8 cellular contexts compared by ENCODE assay signal in genomic region chr1:180482425-180483275, GRCh38. TPM values are rescaled to one million over a fixed set of nuclear protein-coding genes. Genes with fewer than 3 reads are reported as not detected.
DNase-seq lines count a peak whose midpoint lies in the region; ATAC-seq, FAIRE-seq and TF ChIP-seq lines count a peak whose summit lies in the region.

No MANE protein-coding gene starts in this region.

- CTCF ChIA-PET in CD4-positive, alpha-beta memory T cell (lab: Charles Lee; ENCODE audit: partially characterized antibody): interaction anchor here (0.6 to 3.1 kb wide), 18 partner anchors 10 to 1415 kb away, joined by 3 to 35 read pairs (median 3); partner anchors contain the start of gene ACBD6
- CTCF ChIA-PET in GM12878 (lab: Yijun Ruan, JAX): interaction anchor here (0.6 to 8.2 kb wide), 32 partner anchors 8 to 1171 kb away, joined by 3 to 105 read pairs (median 4); partner anchors contain the start of gene ACBD6

- in situ Hi-C loops in GM12878 (cut with MboI): loop anchor here (5.0 to 25.0 kb wide), 2 partner anchors 230 to 620 kb away; no protein-coding TSS in a partner anchor

- H3K36me3 ChIP-seq in CD4-positive, alpha-beta memory T cell (ENCODE audit: insufficient read depth, low read length): peaks cover 8% of the 10 kb centered on the region
- H3K36me3 ChIP-seq in GM12878 (ENCODE audit: control insufficient read depth in 2 of 2, insufficient read depth in 2 of 2, low read length in 1 of 2): peaks cover 2 to 17% of the 10 kb centered on the region in 2 experiments
- peaks cover 0 to 2% of the 10 kb centered on the region in 2 donors for H3K36me3 ChIP-seq in kidney (ENCODE audit: control insufficient read depth in 1 of 2, insufficient read depth in 2 of 2, low read length in 2 of 2)
- peaks cover 0 to 24% (median 4%) of the 10 kb centered on the region in 4 donors for H3K36me3 ChIP-seq in upper lobe of left lung

- H3K9me3 Mint-ChIP-seq in CD4-positive, alpha-beta memory T cell: no peaks in the 10 kb centered on the region

- H2AFZ ChIP-seq in GM12878 (ENCODE audit: control insufficient read depth, low read depth, low read length): no peak overlapping the region

- H3K27ac ChIP-seq in CD4-positive, alpha-beta memory T cell (ENCODE audit: low read depth, low read length): no peak overlapping the region
- H3K27ac ChIP-seq in GM12878 (ENCODE audit: control insufficient read depth, insufficient read depth) (no peak overlapping the region), kidney (ENCODE audit: low read depth in 2 of 2, low read length in 2 of 2) (no peak overlapping the region), upper lobe of left lung (no peak overlapping the region)

- no TSS peak for BruUV-seq in GM12878 (replicated peaks; lab: Mats Ljungman, UMichigan)

- H3K36me3 Mint-ChIP-seq in CD4-positive, alpha-beta memory T cell: peaks cover 29 to 35% of the 10 kb centered on the region in 2 donors

- H3K4me1 Mint-ChIP-seq in CD4-positive, alpha-beta memory T cell: peaks cover 14 to 36% (median 16%) of the 10 kb centered on the region in 4 donors

- WGBS in GM12878 (ENCODE audit: insufficient coverage, insufficient replicate concordance, low lambda C conversion rate, missing lambda C conversion rate): 19% methylated on average over 10 of the region's 10 CpGs
- 24 to 26% methylated on average over 10 of the region's 10 CpGs for WGBS in upper lobe of left lung, 2 donors

- intact Hi-C loops in CD4-positive, alpha-beta memory T cell (cut with micrococcal nuclease): loop anchor here (1.0 kb wide), 2 partner anchors 230 to 776 kb away; no protein-coding TSS in a partner anchor
- intact Hi-C loops in GM12878 (cut with micrococcal nuclease; ENCODE audit: unreplicated experiment) (loop anchor here (1.0 to 2.0 kb wide), 3 partner anchors 118 to 294 kb away; no protein-coding TSS in a partner anchor), kidney (cut with DNase I) (no loop called here)

- DNase-seq in CD4-positive, alpha-beta memory T cell: peak in 4 of 5 donors; percentile 26 to 42 (median 35)
- peak; percentile 35 for DNase-seq in NCI-H446 treated with DMSO at 0.1 percent for 48 hours (lab: John Stamatoyannopoulos, UW)
- DNase-seq in GM12878 (ENCODE audit: low read depth, low spot score): no peak
- no peak for DNase-seq in kidney
- DNase-seq in upper lobe of left lung: no peak
- DNase-seq in activated CD4-positive, alpha-beta T cell treated with anti-CD3 and anti-CD28 coated beads, Interleukin-2, amount 50 U/mL, for 48 hours: no peak

- H3K4me3 ChIP-seq in CD4-positive, alpha-beta memory T cell (ENCODE audit: low read length in 2 of 2): no peak overlapping the region
- H3K4me3 ChIP-seq in GM12878 (no peak overlapping the region), kidney (ENCODE audit: low read length in 2 of 2) (no peak overlapping the region), upper lobe of left lung (no peak overlapping the region)

- peaks cover 9% of the 10 kb centered on the region for H3K4me1 ChIP-seq in CD4-positive, alpha-beta memory T cell (ENCODE audit: insufficient read depth, low read length)
- H3K4me1 ChIP-seq in GM12878 (ENCODE audit: control insufficient read depth, insufficient read depth, low read length) (no peaks in the 10 kb centered on the region), kidney (ENCODE audit: control insufficient read depth in 1 of 2, insufficient read depth in 1 of 2, low read depth in 1 of 2, low read length in 2 of 2) (peaks cover 3 to 8% of the 10 kb centered on the region in 2 donors), upper lobe of left lung (peaks cover 0 to 8% (median 3%) of the 10 kb centered on the region in 4 donors)

- peak; percentile 62 for TF ChIP-seq RAD21 in GM12878 (IDR thresholded peaks at IDR 0.05; ENCODE audit: insufficient read depth, low read depth, low read length)

- H3K9ac ChIP-seq in GM12878 (ENCODE audit: control insufficient read depth, insufficient read depth, low read length) (no peak overlapping the region), kidney (ENCODE audit: low read length in 2 of 2) (no peak overlapping the region)

- RAD21 ChIA-PET in GM12878 (lab: Charles Lee; ENCODE audit: unreplicated experiment): interaction anchor here (0.9 to 3.6 kb wide), 4 partner anchors 18 to 294 kb away, joined by 3 to 28 read pairs (median 6); partner anchors contain the start of gene ACBD6

- H3K4me2 ChIP-seq in GM12878 (ENCODE audit: control insufficient read depth, insufficient read depth): no peak overlapping the region

- H3K9me3 ChIP-seq in CD4-positive, alpha-beta memory T cell (ENCODE audit: control insufficient read depth in 1 of 2, low read length in 2 of 2): no peaks in the 10 kb centered on the region
- H3K9me3 ChIP-seq in GM12878 (replicated peaks; ENCODE audit: control insufficient read depth, insufficient read depth, low read length) (no peaks in the 10 kb centered on the region), kidney (ENCODE audit: control insufficient read depth in 1 of 2, low read length in 2 of 2) (no peaks in the 10 kb centered on the region), upper lobe of left lung (no peaks in the 10 kb centered on the region)

- SMC1A ChIA-PET in GM12878 (lab: Charles Lee; ENCODE audit: uncharacterized antibody, unreplicated experiment): interaction anchor here (0.7 to 3.9 kb wide), 14 partner anchors 9 to 230 kb away, joined by 3 to 34 read pairs (median 5); partner anchors contain the start of gene ACBD6

- peak overlapping the region in 6 of 8 donors; percentile 38 to 69 (median 48) for H3K4me3 Mint-ChIP-seq in CD4-positive, alpha-beta memory T cell

- FAIRE-seq in GM12878 (lab: Jason Lieb, UNC) (peak; percentile 59), kidney (lab: Jason Lieb, UNC) (peak; percentile 79)

- no peak for TF ChIP-seq EP300 in GM12878 (IDR thresholded peaks at IDR 0.05; ENCODE audit: borderline replicate concordance in 1 of 2, control insufficient read depth in 1 of 2, low read depth in 2 of 2, low read length in 2 of 2)
- no peak for TF ChIP-seq EP300 in upper lobe of left lung (IDR thresholded peaks at IDR 0.05)

- ATAC-seq in GM21447 (IDR thresholded peaks at IDR 0.05; ENCODE audit: unreplicated experiment): peak; percentile 61
- ATAC-seq in GM12878: peak; percentile 74
- ATAC-seq in upper lobe of left lung (ENCODE audit: low FRiP score in 2 of 2): peak in 1 of 2 donors; percentile 69
- no peak for ATAC-seq in HG03135 (IDR thresholded peaks at IDR 0.05; ENCODE audit: unreplicated experiment)

- no peaks in the 10 kb centered on the region for H3K27me3 ChIP-seq in CD4-positive, alpha-beta memory T cell (ENCODE audit: insufficient read depth, low read length)
- no peaks in the 10 kb centered on the region for H3K27me3 ChIP-seq in GM12878 (replicated peaks in 1 of 2; ENCODE audit: control insufficient read depth in 2 of 2, insufficient read depth in 2 of 2, low read length in 1 of 2)
- H3K27me3 ChIP-seq in upper lobe of left lung: no peaks in the 10 kb centered on the region

- peaks cover 1% of the 10 kb centered on the region for H3K79me2 ChIP-seq in GM12878 (ENCODE audit: control insufficient read depth, insufficient read depth, low read length)

- H4K20me1 ChIP-seq in GM12878 (ENCODE audit: control insufficient read depth, insufficient read depth): no peaks in the 10 kb centered on the region

- TF ChIP-seq CTCF in GM12878 (IDR thresholded peaks at IDR 0.05 in 2 of 3, conservative IDR thresholded peaks at IDR 0.05 in 1 of 3; ENCODE audit: control insufficient read depth in 2 of 3, extremely low read depth in 1 of 3, insufficient read depth in 1 of 3, low read depth in 3 of 3, low read length in 3 of 3): peak; percentile 61 to 63 (median 62)
- TF ChIP-seq CTCF in kidney (IDR thresholded peaks at IDR 0.05; ENCODE audit: borderline replicate concordance, extremely low read depth, insufficient read depth): peak; percentile 60
- TF ChIP-seq CTCF in upper lobe of left lung (IDR thresholded peaks at IDR 0.05): peak in 5 of 6 experiments; percentile 46 to 75 (median 54)

- TF ChIP-seq POLR2A in GM12878 (IDR thresholded peaks at IDR 0.05; ENCODE audit: low read depth, low read length) (no peak), upper lobe of left lung (IDR thresholded peaks at IDR 0.05) (no peak)

- H3K27me3 Mint-ChIP-seq in CD4-positive, alpha-beta memory T cell: no peaks in the 10 kb centered on the region

- peak overlapping the region in 3 of 7 donors; percentile 14 to 75 (median 50) for H3K27ac Mint-ChIP-seq in CD4-positive, alpha-beta memory T cell

- POLR2A ChIA-PET in CD4-positive, alpha-beta memory T cell (lab: Charles Lee; ENCODE audit: partially characterized antibody): no interaction called here
- POLR2A ChIA-PET in GM12878 (lab: Charles Lee): no interaction called here

RNA-seq across cellular contexts. Expression of gene ACBD6, which starts 19.7 kb away (rescaled TPM):
- total RNA-seq in CD4-positive, alpha-beta memory T cell: 10 to 100 TPM; 55.1 to 64.2 TPM
- 10 to 100 TPM; 31.7 to 34.8 TPM for polyA plus RNA-seq in CD4-positive, alpha-beta memory T cell
- total RNA-seq in GM12878 (2013; cell fraction: nucleolus; rRNA removed): 149 and 161 TPM in 2 replicates
- total RNA-seq in GM12878 (2014; rRNA removed): 56.2 and 61.5 TPM in 2 replicates
- total RNA-seq in GM12878 (2014; rRNA removed; fragmentation: Illumina TruSeq; extraction: Trizol): 64.1 and 67.3 TPM in 2 replicates
- 46.6 and 49.6 TPM in 2 replicates for total RNA-seq in GM12878 (2021)
- polyA plus RNA-seq in GM12878 (2011; ENCODE audit: low read depth): 85.7 TPM
- polyA plus RNA-seq in GM12878 (2011; rRNA removed): 56.3 and 58.7 TPM in 2 replicates
- polyA plus RNA-seq in GM12878 (2011; cell fraction: cytosol; rRNA removed): 55.9 and 56.8 TPM in 2 replicates
- 122 and 132 TPM in 2 replicates for polyA plus RNA-seq in GM12878 (2011; cell fraction: nucleus; rRNA removed)
- 53.4 and 53.6 TPM in 2 replicates for polyA plus RNA-seq in GM12878 (2012)
- polyA plus RNA-seq in GM12878 (2014; fragmentation: Illumina TruSeq; extraction: Trizol): 45.0 and 50.0 TPM in 2 replicates
- 10 to 100 TPM; 15.0 to 38.7 TPM for polyA plus RNA-seq in GM12878 (2014; fragmentation: Nextera tagmentation; extraction: Ambion mirVana)
- polyA plus RNA-seq in GM12878 (2014; rRNA removed): 53.8 and 57.9 TPM in 2 replicates
- polyA plus RNA-seq in GM12878 (2016; fragmentation: Nextera tagmentation; extraction: Ambion mirVana): 10 to 100 TPM; 63.9 to 65.7 TPM
- polyA minus RNA-seq in GM12878 (2011; rRNA and poly(A)+ RNA removed): 74.4 and 78.7 TPM in 2 replicates
- polyA minus RNA-seq in GM12878 (2011; cell fraction: cytosol; rRNA and poly(A)+ RNA removed): 14.6 and 16.7 TPM in 2 replicates
- polyA minus RNA-seq in GM12878 (2011; cell fraction: nucleus; rRNA and poly(A)+ RNA removed): 43.3 and 76.9 TPM in 2 replicates
- 36.4 TPM for total RNA-seq in kidney
- 30.9 TPM for polyA plus RNA-seq in kidney (ENCODE audit: insufficient read depth, low read depth, low replicate concordance)
- 10 to 100 TPM; 24.9 to 72.3 (median 51.5) TPM for total RNA-seq in upper lobe of left lung

Comparison
In these comparisons a context has a peak if more than half of its experiments do, and no peak if none do; other contexts are left out.
1. DNase-seq: peak in CD4-positive, alpha-beta memory T cell (4 of 5) and NCI-H446 treated with DMSO at 0.1 percent for 48 hours (single experiment); none in GM12878 (single experiment), kidney (single experiment), upper lobe of left lung (0 of 2) and activated CD4-positive, alpha-beta T cell treated with anti-CD3 and anti-CD28 coated beads, Interleukin-2, amount 50 U/mL, for 48 hours (0 of 2).
2. Peak in every context shown above with its lines, with median percentiles within 50 percentile points of each other: CTCF ChIP-seq.